8 cellular contexts compared by ENCODE assay signal in genomic region chr12:21941522-21942376, GRCh38. TPM values are rescaled to one million over a fixed set of nuclear protein-coding genes. Genes with fewer than 3 reads are reported as not detected.
A peak's percentile ranks its signal among the peaks of the same experiment; 100 is the strongest.
DNase-seq lines count a peak whose midpoint lies in the region; ATAC-seq, FAIRE-seq and TF ChIP-seq lines count a peak whose summit lies in the region.

No MANE protein-coding gene starts in this region.

- H3K4me3 ChIP-seq in SJCRH30 = peak overlapping the region; percentile 54

- no peaks in the 10 kb centered on the region for H3K36me3 Mint-ChIP-seq in CD4-positive, alpha-beta T cell (ENCODE audit: low read depth)
- H3K36me3 Mint-ChIP-seq in naive thymus-derived CD8-positive, alpha-beta T cell = peaks cover 2 to 38% (median 10%) of the 10 kb centered on the region in 3 donors

- peaks cover 91% of the 10 kb centered on the region for H3K27me3 Mint-ChIP-seq in CD4-positive, alpha-beta T cell
- peaks cover 54 to 85% (median 55%) of the 10 kb centered on the region in 5 donors for H3K27me3 Mint-ChIP-seq in naive thymus-derived CD8-positive, alpha-beta T cell

- intact Hi-C loops in CD4-positive, alpha-beta T cell (cut with DNase I, micrococcal nuclease) = no loop called here

- FAIRE-seq in urothelium cell line (lab: Jason Lieb, UNC) = no peak

- TF ChIP-seq CTCF in CD4-positive, alpha-beta T cell (IDR thresholded peaks at IDR 0.05) = no peak

- H3K4me1 Mint-ChIP-seq in CD4-positive, alpha-beta T cell (ENCODE audit: low read depth) = peaks cover 17% of the 10 kb centered on the region
- H3K4me1 Mint-ChIP-seq in naive thymus-derived CD8-positive, alpha-beta T cell = peaks cover 9 to 19% (median 16%) of the 10 kb centered on the region in 4 donors

- peaks cover 67% of the 10 kb centered on the region for H3K27me3 ChIP-seq in CD4-positive, alpha-beta T cell (ENCODE audit: control insufficient read depth, insufficient read depth, low read length)
- no peaks in the 10 kb centered on the region for H3K27me3 ChIP-seq in SJCRH30

- H3K27ac Mint-ChIP-seq in CD4-positive, alpha-beta T cell = no peak overlapping the region
- no peak overlapping the region for H3K27ac Mint-ChIP-seq in naive thymus-derived CD8-positive, alpha-beta T cell

- peaks cover 14% of the 10 kb centered on the region for H3K9me3 Mint-ChIP-seq in CD4-positive, alpha-beta T cell
- peaks cover 8 to 37% (median 18%) of the 10 kb centered on the region in 9 donors for H3K9me3 Mint-ChIP-seq in naive thymus-derived CD8-positive, alpha-beta T cell

- DNase-seq in CD4-positive, alpha-beta T cell = no peak
- peak in 1 of 2 experiments; percentile 4 for DNase-seq in SJCRH30
- DNase-seq in fibroblast of the conjunctiva (ENCODE audit: low read depth) = peak; percentile 31
- DNase-seq in naive thymus-derived CD8-positive, alpha-beta T cell = no peak
- DNase-seq in MV-4-11 (lab: John Stamatoyannopoulos, UW) = no peak
- DNase-seq in urothelium cell line (ENCODE audit: low spot score) = no peak

- no peak overlapping the region for H3K27ac ChIP-seq in CD4-positive, alpha-beta T cell (ENCODE audit: low read depth, low read length)
- H3K27ac ChIP-seq in SJCRH30 = peak overlapping the region; percentile 15; the same call in 1 of the 2 replicates

- POLR2A ChIA-PET in CD4-positive, alpha-beta T cell (lab: Charles Lee) = no interaction called here
- POLR2A ChIA-PET in naive thymus-derived CD8-positive, alpha-beta T cell (lab: Charles Lee) = no interaction called here

- H3K4me3 Mint-ChIP-seq in CD4-positive, alpha-beta T cell = peak overlapping the region; percentile 60
- peak overlapping the region; percentile 51 to 82 (median 65) for H3K4me3 Mint-ChIP-seq in naive thymus-derived CD8-positive, alpha-beta T cell

- no peak for ATAC-seq in CD4-positive, alpha-beta T cell (ENCODE audit: poor library complexity)
- peak in 1 of 2 donors; percentile 23 for ATAC-seq in naive thymus-derived CD8-positive, alpha-beta T cell
- ATAC-seq in GM18868 (IDR thresholded peaks at IDR 0.05; ENCODE audit: unreplicated experiment) (no peak), GM18861 (IDR thresholded peaks at IDR 0.05; ENCODE audit: unreplicated experiment) (no peak)

- H3K36me3 ChIP-seq in SJCRH30 = no peaks in the 10 kb centered on the region

- peaks cover 5% of the 10 kb centered on the region; the same call in 1 of the 2 replicates for H3K4me1 ChIP-seq in SJCRH30

- H3K9me3 ChIP-seq in CD4-positive, alpha-beta T cell (ENCODE audit: control insufficient read depth, low read length) = peaks cover 18% of the 10 kb centered on the region
- H3K9me3 ChIP-seq in SJCRH30 (replicated peaks) = peaks cover 2% of the 10 kb centered on the region; the same call in 1 of the 2 replicates

- CTCF ChIA-PET in CD4-positive, alpha-beta T cell (lab: Charles Lee) = no interaction called here

RNA-seq across cellular contexts. Expression of gene ABCC9, which starts 0.5 kb away (rescaled TPM):
- total RNA-seq in CD4-positive, alpha-beta T cell = not detected
- total RNA-seq in SJCRH30 (2014; rRNA removed; shearing (Covaris generic)) = 0.84 and 1.2 TPM in 2 replicates
- not detected for total RNA-seq in naive thymus-derived CD8-positive, alpha-beta T cell
- not detected for polyA plus RNA-seq in naive thymus-derived CD8-positive, alpha-beta T cell
